ENCODE assay signal across 1 cellular context in genomic region chr1:36380782-36381181, GRCh38.
A peak's percentile ranks its signal among the peaks of the same experiment; 100 is the strongest.
TF ChIP-seq lines count a peak whose summit lies in the region.

No MANE protein-coding gene starts in this region.

TF ChIP-seq in K562, 482 proteins besides CTCF, POLR2A, EP300 and RAD21:
- TF ChIP-seq MCM3 (IDR thresholded peaks at IDR 0.05) (no peak), CBFA2T2 (conservative IDR thresholded peaks at IDR 0.05) (no peak), SUPT5H (IDR thresholded peaks at IDR 0.05) (peak; percentile 48; the same call in 1 of the 2 replicates), HDAC2 (IDR thresholded peaks at IDR 0.05) (no peak), ATF7 (IDR thresholded peaks at IDR 0.05) (no peak), CBFB (CRISPR knock-in tag; IDR thresholded peaks at IDR 0.05) (no peak)
